26 cellular contexts compared by ENCODE assay signal in the genomic region with DNA sequence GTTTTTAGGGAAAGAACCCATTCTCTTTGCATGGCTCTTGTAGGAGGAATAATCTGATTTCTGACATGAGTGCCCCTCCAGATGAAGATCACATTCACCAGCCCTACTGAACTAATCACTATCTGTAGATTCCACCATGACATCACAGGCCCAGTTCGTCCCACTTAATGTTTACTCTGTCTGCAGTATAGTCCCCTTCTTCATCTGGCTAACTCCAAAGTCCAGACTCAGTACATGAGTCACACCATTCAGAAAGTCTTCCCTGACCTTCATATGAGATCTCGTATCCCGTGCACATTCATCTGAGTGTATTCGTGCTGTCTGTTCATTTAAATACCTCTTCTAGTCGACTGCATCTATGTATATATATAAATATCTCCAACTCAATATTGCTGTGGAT.
DNase-seq lines count a peak whose midpoint lies in the region; ATAC-seq and TF ChIP-seq lines count a peak whose summit lies in the region.
"Had no signal": no experiment of that assay in that cellular context is flagged by ENCODE, and none has a peak within 500 bp of the region (broad histone marks: within the 10 kb centered on the region; RNA-seq: fewer than 3 reads in every experiment).

No MANE protein-coding gene starts in this region.

- CTCF ChIA-PET in CD8-positive, alpha-beta T cell (lab: Charles Lee) = no interaction called here
- CTCF ChIA-PET in CD4-positive, alpha-beta T cell (lab: Charles Lee) = no interaction called here

- H3K27ac Mint-ChIP-seq in CD8-positive, alpha-beta T cell = no peak overlapping the region
- no peak overlapping the region for H3K27ac Mint-ChIP-seq in CD4-positive, alpha-beta T cell
- H3K27ac Mint-ChIP-seq: activated T-cell treated with anti-CD3 and anti-CD28 coated beads, Interleukin-2, amount 50 U/mL, for 24 hours; brain; IgD-negative memory B cell; memory B cell; stimulated activated naive CD8-positive, alpha-beta T cell treated with anti-CD3 and anti-CD28 coated beads, Interleukin-15, Interleukin-2, amounts not matched to agents 100 ng/mL and 50 ng/mL, for 24 hours had no signal

- H3K4me3 Mint-ChIP-seq in CD8-positive, alpha-beta T cell = no peak overlapping the region
- H3K4me3 Mint-ChIP-seq in CD4-positive, alpha-beta T cell = no peak overlapping the region
- H3K4me3 Mint-ChIP-seq: activated T-cell treated with anti-CD3 and anti-CD28 coated beads, Interleukin-2, amount 50 U/mL, for 24 hours; brain; IgD-negative memory B cell; memory B cell; stimulated activated naive CD8-positive, alpha-beta T cell treated with anti-CD3 and anti-CD28 coated beads, Interleukin-15, Interleukin-2, amounts not matched to agents 100 ng/mL and 50 ng/mL, for 24 hours had no signal

- ATAC-seq in CD8-positive, alpha-beta T cell = no peak
- ATAC-seq in CD4-positive, alpha-beta T cell (ENCODE audit: poor library complexity) = no peak
- ATAC-seq: foreskin keratinocyte, GM12878, left lobe of liver had no signal

- no peak overlapping the region for H3K27ac ChIP-seq in CD8-positive, alpha-beta T cell (ENCODE audit: low read depth, low read length)
- H3K27ac ChIP-seq in CD4-positive, alpha-beta T cell (ENCODE audit: low read depth, low read length) = no peak overlapping the region
- H3K27ac ChIP-seq: BLaER1 treated with 17β-estradiol and CSF1 and Interleukin-3, amounts not matched to agents 10 nM and 100 nM; foreskin keratinocyte; GM23248; SK-N-MC; thoracic aorta had no signal

- H3K4me3 ChIP-seq in fibroblast of villous mesenchyme (ENCODE audit: low read depth, low read length) = no peak overlapping the region
- H3K4me3 ChIP-seq in CD8-positive, alpha-beta T cell (ENCODE audit: low read depth, low read length) = no peak overlapping the region
- H3K4me3 ChIP-seq in BE2C (ENCODE audit: low read depth, low read length) = no peak overlapping the region
- H3K4me3 ChIP-seq: BLaER1 treated with 17β-estradiol and CSF1 and Interleukin-3, amounts not matched to agents 10 nM and 100 nM; GM12878; GM23248; SK-N-MC; thoracic aorta had no signal

- H3K27me3 ChIP-seq in CD8-positive, alpha-beta T cell (ENCODE audit: insufficient read depth, low read length) = no peaks in the 10 kb centered on the region
- H3K27me3 ChIP-seq in BE2C = no peaks in the 10 kb centered on the region
- H3K27me3 ChIP-seq in CD4-positive, alpha-beta T cell (ENCODE audit: control insufficient read depth, insufficient read depth, low read length) = no peaks in the 10 kb centered on the region
- H3K27me3 ChIP-seq: BLaER1 treated with 17β-estradiol and CSF1 and Interleukin-3, amounts not matched to agents 10 nM and 100 nM; foreskin keratinocyte had no signal

- no peaks in the 10 kb centered on the region for H3K4me1 ChIP-seq in CD8-positive, alpha-beta T cell (ENCODE audit: insufficient read depth, low read length)
- no peaks in the 10 kb centered on the region for H3K4me1 ChIP-seq in BE2C
- H3K4me1 ChIP-seq: BLaER1 treated with 17β-estradiol and CSF1 and Interleukin-3, amounts not matched to agents 10 nM and 100 nM; foreskin keratinocyte had no signal

- TF ChIP-seq CTCF in fibroblast of villous mesenchyme (IDR thresholded peaks at IDR 0.05; ENCODE audit: insufficient read depth, low read depth, low read length) (no peak), BE2C (IDR thresholded peaks at IDR 0.05; ENCODE audit: low read depth, low read length) (no peak)
- no peak for TF ChIP-seq CTCF in CD8-positive, alpha-beta T cell (IDR thresholded peaks at IDR 0.05)
- no peak for TF ChIP-seq CTCF in CD4-positive, alpha-beta T cell (IDR thresholded peaks at IDR 0.05)

- no peaks in the 10 kb centered on the region for H3K36me3 ChIP-seq in CD8-positive, alpha-beta T cell (ENCODE audit: insufficient read depth, low read length)
- no peaks in the 10 kb centered on the region for H3K36me3 ChIP-seq in BE2C
- H3K36me3 ChIP-seq: BLaER1 treated with 17β-estradiol and CSF1 and Interleukin-3, amounts not matched to agents 10 nM and 100 nM; thoracic aorta had no signal

- H3K9me3 Mint-ChIP-seq in CD8-positive, alpha-beta T cell = no peaks in the 10 kb centered on the region
- H3K9me3 Mint-ChIP-seq in CD4-positive, alpha-beta T cell = no peaks in the 10 kb centered on the region
- H3K9me3 Mint-ChIP-seq: stimulated activated naive CD8-positive, alpha-beta T cell treated with anti-CD3 and anti-CD28 coated beads, Interleukin-15, Interleukin-2, amounts not matched to agents 100 ng/mL and 50 ng/mL, for 24 hours had no signal

- H3K27me3 Mint-ChIP-seq in CD8-positive, alpha-beta T cell (ENCODE audit: low read depth) = peaks cover 5% of the 10 kb centered on the region
- H3K27me3 Mint-ChIP-seq in CD4-positive, alpha-beta T cell = no peaks in the 10 kb centered on the region
- H3K27me3 Mint-ChIP-seq: brain had no signal

- no peaks in the 10 kb centered on the region for H3K9me3 ChIP-seq in CD8-positive, alpha-beta T cell (ENCODE audit: low read length)
- no peaks in the 10 kb centered on the region for H3K9me3 ChIP-seq in BE2C
- no peaks in the 10 kb centered on the region for H3K9me3 ChIP-seq in CD4-positive, alpha-beta T cell (ENCODE audit: control insufficient read depth, low read length)
- H3K9me3 ChIP-seq: BLaER1 treated with 17β-estradiol and CSF1 and Interleukin-3, amounts not matched to agents 10 nM and 100 nM; thoracic aorta had no signal

- H3K36me3 Mint-ChIP-seq in CD8-positive, alpha-beta T cell = no peaks in the 10 kb centered on the region
- H3K36me3 Mint-ChIP-seq in CD4-positive, alpha-beta T cell (ENCODE audit: low read depth) = no peaks in the 10 kb centered on the region
- H3K36me3 Mint-ChIP-seq: brain, IgD-negative memory B cell, memory B cell had no signal

- POLR2A ChIA-PET in CD8-positive, alpha-beta T cell (lab: Charles Lee) = no interaction called here
- POLR2A ChIA-PET in CD4-positive, alpha-beta T cell (lab: Charles Lee) = no interaction called here

- no peaks in the 10 kb centered on the region for H3K4me1 Mint-ChIP-seq in CD8-positive, alpha-beta T cell (ENCODE audit: low read depth)
- H3K4me1 Mint-ChIP-seq in CD4-positive, alpha-beta T cell (ENCODE audit: low read depth) = no peaks in the 10 kb centered on the region
- H3K4me1 Mint-ChIP-seq: brain, memory B cell had no signal

- peak; percentile 39 for DNase-seq in HT-29 (ENCODE audit: low spot score)
- DNase-seq in SW480 (ENCODE audit: low spot score) = peak; percentile 85
- peak; percentile 60 for DNase-seq in fibroblast of villous mesenchyme (ENCODE audit: low read depth)
- DNase-seq in non-pigmented ciliary epithelial cell (ENCODE audit: low read depth) = peak; percentile 75
- no peak for DNase-seq in CD8-positive, alpha-beta T cell
- no peak for DNase-seq in BE2C
- no peak for DNase-seq in NCI-H345 treated with DMSO at 0.1 percent for 48 hours (lab: John Stamatoyannopoulos, UW; ENCODE audit: unreplicated experiment)
- DNase-seq in CD4-positive, alpha-beta T cell = no peak
- DNase-seq: activated CD4-positive, alpha-beta T cell treated with anti-CD3 and anti-CD28 coated beads for 4 hours; activated gamma-delta T cell; activated T-cell treated with anti-CD3 and anti-CD28 coated beads, Interleukin-2, amount 50 U/mL, for 24 hours; effector CD4-positive, alpha-beta T cell; foreskin keratinocyte; GM23248; NCI-H2029 treated with DMSO at 0.1 percent for 48 hours; NCI-H345; NCI-H774 had no signal

- intact Hi-C loops in CD8-positive, alpha-beta T cell (cut with DNase I, micrococcal nuclease) = no loop called here
- intact Hi-C loops in CD4-positive, alpha-beta T cell (cut with DNase I, micrococcal nuclease) = no loop called here

Comparison
In these comparisons a context has a peak if more than half of its experiments do, and no peak if none do; other contexts are left out.
1. DNase-seq: peak in HT-29 (single experiment), SW480 (single experiment), fibroblast of villous mesenchyme (single experiment) and non-pigmented ciliary epithelial cell (single experiment); none in CD8-positive, alpha-beta T cell (0 of 7), BE2C (single experiment), NCI-H345 treated with DMSO at 0.1 percent for 48 hours (single experiment) and CD4-positive, alpha-beta T cell (0 of 10).